In the genomic region with DNA sequence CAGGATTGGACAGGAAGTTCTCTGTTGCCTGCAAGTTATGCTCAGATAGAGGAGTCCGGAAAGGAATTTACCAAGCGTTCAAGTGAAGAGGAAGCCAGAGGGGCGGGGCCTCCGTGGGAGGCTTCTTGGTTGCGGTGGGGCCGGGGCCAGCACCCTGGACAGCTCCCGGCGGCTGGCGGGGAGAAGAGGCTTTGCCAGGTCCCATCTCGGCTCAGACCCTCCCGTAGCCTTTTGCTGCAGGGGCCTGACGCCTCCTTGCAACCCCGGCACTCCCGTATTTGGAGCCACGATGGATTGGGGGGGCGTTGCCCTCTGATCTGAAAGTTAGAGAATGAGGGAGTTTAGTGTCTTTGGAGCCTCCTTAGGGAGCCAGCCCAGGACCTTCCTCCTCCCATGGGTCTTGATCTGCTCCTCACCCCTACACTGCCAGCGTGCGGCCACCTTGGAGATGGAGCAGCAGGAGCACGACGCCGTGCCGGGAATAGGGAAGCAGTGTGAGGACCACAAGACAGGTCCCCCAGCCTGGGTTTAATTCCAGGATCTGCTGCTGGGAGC, we compare ENCODE assay signal across 8 cellular contexts.
DNase-seq lines count a peak whose midpoint lies in the region; ATAC-seq and TF ChIP-seq lines count a peak whose summit lies in the region.

No MANE protein-coding gene starts in this region.

- no peaks in the 10 kb centered on the region for H3K36me3 Mint-ChIP-seq in T-helper 2 cell treated with Interferon-gamma antibody and Interleukin-4, amounts not matched to agents 5 μg/mL and 100 μg/mL, for 36 hours (ENCODE audit: low read depth)

- no peak overlapping the region for H3K4me3 Mint-ChIP-seq in T-helper 2 cell treated with Interferon-gamma antibody and Interleukin-4, amounts not matched to agents 5 μg/mL and 100 μg/mL, for 36 hours

- in situ Hi-C loops in astrocyte of the spinal cord (cut with HindIII; ENCODE audit: low sequenced_read_pairs), result no loop called here

- no peaks in the 10 kb centered on the region for H3K9me3 Mint-ChIP-seq in T-helper 2 cell treated with Interferon-gamma antibody and Interleukin-4, amounts not matched to agents 5 μg/mL and 100 μg/mL, for 36 hours

- H3K27ac Mint-ChIP-seq in T-helper 2 cell treated with Interferon-gamma antibody and Interleukin-4, amounts not matched to agents 5 μg/mL and 100 μg/mL, for 36 hours, result no peak overlapping the region

- H3K4me3 ChIP-seq in astrocyte of the spinal cord (ENCODE audit: low read depth, low read length), result no peak overlapping the region

- peak; percentile 74 for ATAC-seq in GM18907 (IDR thresholded peaks at IDR 0.05; ENCODE audit: unreplicated experiment)
- ATAC-seq in HG03196 (IDR thresholded peaks at IDR 0.05; ENCODE audit: unreplicated experiment), result peak; percentile 68
- no peak for ATAC-seq in HG03095 (IDR thresholded peaks at IDR 0.05; ENCODE audit: unreplicated experiment)

- peaks cover 4% of the 10 kb centered on the region for H3K4me1 Mint-ChIP-seq in T-helper 2 cell treated with Interferon-gamma antibody and Interleukin-4, amounts not matched to agents 5 μg/mL and 100 μg/mL, for 36 hours (ENCODE audit: low read depth)

- TF ChIP-seq CTCF in astrocyte of the spinal cord (IDR thresholded peaks at IDR 0.05; ENCODE audit: low read depth, low read length), result no peak

- peaks cover 51% of the 10 kb centered on the region for H3K27me3 Mint-ChIP-seq in T-helper 2 cell treated with Interferon-gamma antibody and Interleukin-4, amounts not matched to agents 5 μg/mL and 100 μg/mL, for 36 hours (ENCODE audit: low read depth)

- peak; percentile 80 for DNase-seq in T-helper 2 cell treated with Interferon-gamma antibody and Interleukin-4, amounts not matched to agents 5 μg/mL and 100 μg/mL, for 36 hours (ENCODE audit: low spot score)
- DNase-seq in astrocyte of the spinal cord (ENCODE audit: low read depth, low spot score), result peak; percentile 79
- peak; percentile 81 for DNase-seq in kidney glomerular epithelial cell (lab: John Stamatoyannopoulos, UW)
- peak; percentile 51 for DNase-seq in stimulated activated CD4-positive, alpha-beta T cell treated with anti-CD3 and anti-CD28 coated beads, Interleukin-4, amount 100 ng/mL, for 24 hours
- no peak for DNase-seq in SHP77 treated with DMSO at 0.1 percent for 48 hours (lab: John Stamatoyannopoulos, UW)
